ENCODE assay signal across 20 cellular contexts in the genomic region with DNA sequence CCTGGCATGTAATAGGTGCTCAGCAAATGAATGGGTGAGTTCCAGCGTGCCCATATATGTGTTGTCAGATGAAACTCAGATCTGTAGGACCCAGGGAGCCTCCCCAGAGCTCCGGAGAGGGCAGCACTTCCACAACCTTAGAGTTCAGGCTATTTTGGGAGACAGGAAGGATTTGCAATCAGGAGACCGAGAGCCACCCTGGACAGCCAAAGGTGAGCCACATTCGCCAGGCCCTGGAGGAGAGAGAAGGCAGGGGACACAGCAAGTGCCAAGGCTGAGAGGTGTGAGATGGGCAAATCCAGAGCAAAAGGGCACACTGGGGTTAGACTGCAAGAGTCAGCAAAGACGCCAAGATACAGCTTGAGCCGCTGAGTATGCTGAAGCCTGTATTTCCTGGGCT.
DNase-seq lines count a peak whose midpoint lies in the region; ATAC-seq and TF ChIP-seq lines count a peak whose summit lies in the region.
"Had no signal": no experiment of that assay in that cellular context is flagged by ENCODE, and none has a peak within 500 bp of the region (broad histone marks: within the 10 kb centered on the region; RNA-seq: fewer than 3 reads in every experiment).

No MANE protein-coding gene starts in this region.

- H3K27me3 ChIP-seq in stomach: peaks cover 0 to 31% (median 0%) of the 10 kb centered on the region in 3 donors
- H3K27me3 ChIP-seq: esophagus squamous epithelium, vagina had no signal

- H3K36me3 Mint-ChIP-seq in activated T-cell treated with anti-CD3 and anti-CD28 coated beads, Interleukin-2, amount 50 U/mL, for 24 hours (ENCODE audit: low read depth): no peaks in the 10 kb centered on the region
- no peaks in the 10 kb centered on the region for H3K36me3 Mint-ChIP-seq in activated T-cell treated with anti-CD3 and anti-CD28 coated beads, Interleukin-2, amount 50 U/mL, for 4 hours (ENCODE audit: insufficient read depth)
- H3K36me3 Mint-ChIP-seq in chondrocyte (ENCODE audit: low read depth): no peaks in the 10 kb centered on the region

- peaks cover 14 to 46% (median 31%) of the 10 kb centered on the region in 4 donors for H3K4me1 ChIP-seq in stomach

- no peaks in the 10 kb centered on the region for H3K36me3 ChIP-seq in stomach
- H3K36me3 ChIP-seq: esophagus squamous epithelium, vagina had no signal

- TF ChIP-seq CTCF in chondrocyte (IDR thresholded peaks at IDR 0.05): no peak
- no peak for TF ChIP-seq CTCF in stomach (IDR thresholded peaks at IDR 0.05)
- TF ChIP-seq CTCF in GM10266 (IDR thresholded peaks at IDR 0.05; ENCODE audit: control insufficient read depth, insufficient read depth, low read depth, missing control alignments): no peak

- no peak overlapping the region for H3K27ac Mint-ChIP-seq in activated T-cell treated with anti-CD3 and anti-CD28 coated beads, Interleukin-2, amount 50 U/mL, for 24 hours
- no peak overlapping the region for H3K27ac Mint-ChIP-seq in chondrocyte (ENCODE audit: unreplicated experiment)

- H3K9me3 Mint-ChIP-seq in activated T-cell treated with anti-CD3 and anti-CD28 coated beads, Interleukin-2, amount 50 U/mL, for 24 hours: no peaks in the 10 kb centered on the region
- H3K9me3 Mint-ChIP-seq in activated T-cell treated with anti-CD3 and anti-CD28 coated beads, Interleukin-2, amount 50 U/mL, for 4 hours: no peaks in the 10 kb centered on the region
- H3K9me3 Mint-ChIP-seq in chondrocyte (ENCODE audit: low read depth): peaks cover under 1% of the 10 kb centered on the region
- H3K9me3 Mint-ChIP-seq: neural crest cell had no signal

- no peak for ATAC-seq in activated T-cell treated with anti-CD3 and anti-CD28 coated beads, Interleukin-2, amount 50 U/mL, for 4 hours
- ATAC-seq: mucosa of descending colon had no signal

- H3K9me3 ChIP-seq in stomach: no peaks in the 10 kb centered on the region
- H3K9me3 ChIP-seq: esophagus squamous epithelium, mucosa of descending colon, vagina had no signal

- no peak overlapping the region for H3K27ac ChIP-seq in stomach
- H3K27ac ChIP-seq: esophagus squamous epithelium, HL-60, vagina had no signal

- 64 to 87% (median 82%) methylated on average over 5 to 6 of the region's 6 CpGs for WGBS in stomach, 5 donors

- peaks cover 10% of the 10 kb centered on the region for H3K4me1 Mint-ChIP-seq in activated T-cell treated with anti-CD3 and anti-CD28 coated beads, Interleukin-2, amount 50 U/mL, for 24 hours (ENCODE audit: low read depth)
- H3K4me1 Mint-ChIP-seq in activated T-cell treated with anti-CD3 and anti-CD28 coated beads, Interleukin-2, amount 50 U/mL, for 4 hours (ENCODE audit: low read depth): peaks cover 7% of the 10 kb centered on the region
- peaks cover 37% of the 10 kb centered on the region for H3K4me1 Mint-ChIP-seq in chondrocyte (ENCODE audit: low read depth)

- H3K4me3 ChIP-seq in stomach: no peak overlapping the region
- H3K4me3 ChIP-seq: esophagus squamous epithelium, mucosa of descending colon, vagina had no signal

- peaks cover 20% of the 10 kb centered on the region for H3K27me3 Mint-ChIP-seq in activated T-cell treated with anti-CD3 and anti-CD28 coated beads, Interleukin-2, amount 50 U/mL, for 24 hours
- H3K27me3 Mint-ChIP-seq in activated T-cell treated with anti-CD3 and anti-CD28 coated beads, Interleukin-2, amount 50 U/mL, for 4 hours (ENCODE audit: low read depth): peaks cover 12% of the 10 kb centered on the region
- peaks cover 19% of the 10 kb centered on the region for H3K27me3 Mint-ChIP-seq in chondrocyte (ENCODE audit: low read depth)

- no peak for TF ChIP-seq POLR2A in stomach (IDR thresholded peaks at IDR 0.05)

- no peak for TF ChIP-seq EP300 in stomach (IDR thresholded peaks at IDR 0.05)

- intact Hi-C loops in stomach (cut with DNase I; ENCODE audit: low total_unique reads): no loop called here

- DNase-seq in activated T-cell treated with anti-CD3 and anti-CD28 coated beads, Interleukin-2, amount 50 U/mL, for 24 hours: peak; percentile 25
- no peak for DNase-seq in activated T-cell treated with anti-CD3 and anti-CD28 coated beads, Interleukin-2, amount 50 U/mL, for 4 hours
- peak; percentile 26 for DNase-seq in chondrocyte (ENCODE audit: low spot score)
- DNase-seq in islet precursor cell: peak; percentile 28
- peak; percentile 7 for DNase-seq in stomach
- no peak for DNase-seq in NCI-H2196 (lab: John Stamatoyannopoulos, UW; ENCODE audit: unreplicated experiment)
- DNase-seq in NCI-H82 (lab: John Stamatoyannopoulos, UW): no peak
- no peak for DNase-seq in GM10266 (ENCODE audit: extremely low spot score)
- DNase-seq: activated CD4-positive, alpha-beta T cell treated with anti-CD3 and anti-CD28 coated beads for 1 hour; C1 segment of cervical spinal cord; cerebellar nuclear complex; effector memory CD4-positive, alpha-beta T cell; esophagus squamous epithelium; mucosa of descending colon; NCI-H1105 treated with DMSO at 0.1 percent for 48 hours; NCI-H2107; NCI-H524 had no signal

- no peak overlapping the region for H3K4me3 Mint-ChIP-seq in activated T-cell treated with anti-CD3 and anti-CD28 coated beads, Interleukin-2, amount 50 U/mL, for 24 hours
- H3K4me3 Mint-ChIP-seq in activated T-cell treated with anti-CD3 and anti-CD28 coated beads, Interleukin-2, amount 50 U/mL, for 4 hours: no peak overlapping the region
- H3K4me3 Mint-ChIP-seq in chondrocyte (ENCODE audit: unreplicated experiment): no peak overlapping the region
- H3K4me3 Mint-ChIP-seq: neural crest cell had no signal

Comparison
In these comparisons a context has a peak if more than half of its experiments do, and no peak if none do; other contexts are left out.
1. DNase-seq: peak in activated T-cell treated with anti-CD3 and anti-CD28 coated beads, Interleukin-2, amount 50 U/mL, for 24 hours (single experiment), chondrocyte (single experiment), islet precursor cell (single experiment) and stomach (single experiment); none in activated T-cell treated with anti-CD3 and anti-CD28 coated beads, Interleukin-2, amount 50 U/mL, for 4 hours (single experiment), NCI-H2196 (single experiment), NCI-H82 (single experiment) and GM10266 (single experiment).